8 cellular contexts compared by ENCODE assay signal in genomic region chr3:127697531-127698240, GRCh38. TPM values are rescaled to one million over a fixed set of nuclear protein-coding genes. Genes with fewer than 3 reads are reported as not detected.
DNase-seq lines count a peak whose midpoint lies in the region; ATAC-seq and TF ChIP-seq lines count a peak whose summit lies in the region.

No MANE protein-coding gene starts in this region.

- no peak overlapping the region for H3K4me3 ChIP-seq in BJ (ENCODE audit: low read depth, low read length)
- no peak overlapping the region for H3K4me3 ChIP-seq in PC-3 (ENCODE audit: low read length)
- no peak overlapping the region for H3K4me3 ChIP-seq in ovary

- no peaks in the 10 kb centered on the region for H3K4me1 Mint-ChIP-seq in activated naive CD8-positive, alpha-beta T cell treated with anti-CD3 and anti-CD28 coated beads, Interleukin-2, amount 10 ng/mL, durations not matched to agents 7 days and 5 days

- H3K27me3 ChIP-seq in BJ (ENCODE audit: control insufficient read depth, insufficient read depth, low read length) (no peaks in the 10 kb centered on the region), PC-3 (ENCODE audit: low read length) (no peaks in the 10 kb centered on the region), ovary (no peaks in the 10 kb centered on the region)

- POLR2A ChIA-PET in BJ (lab: Charles Lee) (interaction anchor here (0.5 to 0.6 kb wide), 3 partner anchors 20 to 110 kb away, joined by 3 to 14 read pairs (median 3); no protein-coding TSS in a partner anchor), PC-3 (lab: Charles Lee; ENCODE audit: unreplicated experiment) (interaction anchor here (0.6 kb wide), 1 partner anchor 95 kb away, joined by 5 read pairs; no protein-coding TSS in a partner anchor)
- POLR2A ChIA-PET in activated naive CD8-positive, alpha-beta T cell treated with anti-CD3 and anti-CD28 coated beads, Interleukin-2, amount 10 ng/mL, durations not matched to agents 7 days and 5 days (lab: Charles Lee) = interaction anchor here (0.5 kb wide), 1 partner anchor 360 kb away, joined by 4 read pairs; no protein-coding TSS in a partner anchor

- no peak overlapping the region for H3K4me3 Mint-ChIP-seq in activated naive CD8-positive, alpha-beta T cell treated with anti-CD3 and anti-CD28 coated beads, Interleukin-2, amount 10 ng/mL, durations not matched to agents 7 days and 5 days

- H4K20me1 ChIP-seq in PC-3 (ENCODE audit: low read length) = no peaks in the 10 kb centered on the region

- H3K9me3 Mint-ChIP-seq in activated naive CD8-positive, alpha-beta T cell treated with anti-CD3 and anti-CD28 coated beads, Interleukin-2, amount 10 ng/mL, durations not matched to agents 7 days and 5 days = no peaks in the 10 kb centered on the region

- H3K27ac Mint-ChIP-seq in activated naive CD8-positive, alpha-beta T cell treated with anti-CD3 and anti-CD28 coated beads, Interleukin-2, amount 10 ng/mL, durations not matched to agents 7 days and 5 days = no peak overlapping the region

- DNase-seq in BJ (ENCODE audit: low read depth) (peak; percentile 64), GM19240 (ENCODE audit: insufficient read length, low spot score) (peak; percentile 36), HT1080 (ENCODE audit: low read depth) (peak; percentile 85), PC-3 (peak; percentile 70), head of caudate nucleus (peak; percentile 66 to 95 (median 88)), ovary (peak; percentile 62 to 81 (median 79))
- DNase-seq in activated naive CD8-positive, alpha-beta T cell treated with anti-CD3 and anti-CD28 coated beads, Interleukin-2, amount 10 ng/mL, durations not matched to agents 7 days and 5 days = no peak

- no peaks in the 10 kb centered on the region for H3K79me2 ChIP-seq in PC-3 (ENCODE audit: low read length)

- 20 to 27% (median 24%) methylated on average over 16 of the region's 16 CpGs for WGBS in ovary, 3 donors

- TSS peak; percentile 32 for BruUV-seq in PC-3 (replicated peaks; lab: Mats Ljungman, UMichigan)

- H3K9ac ChIP-seq in PC-3 (ENCODE audit: low read length) = peak overlapping the region; percentile 29; the same call in 1 of the 2 replicates

- no peaks in the 10 kb centered on the region for H3K36me3 Mint-ChIP-seq in activated naive CD8-positive, alpha-beta T cell treated with anti-CD3 and anti-CD28 coated beads, Interleukin-2, amount 10 ng/mL, durations not matched to agents 7 days and 5 days

- H3K4me1 ChIP-seq in PC-3 (ENCODE audit: insufficient read depth, low read length) = peaks cover 35% of the 10 kb centered on the region
- H3K4me1 ChIP-seq in ovary (ENCODE audit: insufficient read depth) = peaks cover 13% of the 10 kb centered on the region

- H3K9me3 ChIP-seq in PC-3 (ENCODE audit: low read length) (no peaks in the 10 kb centered on the region), ovary (no peaks in the 10 kb centered on the region)

- CTCF ChIA-PET in BJ (lab: Yijun Ruan, JAX) = interaction anchor here (0.7 to 5.6 kb wide), 16 partner anchors 9 to 363 kb away, joined by 3 to 42 read pairs (median 4); partner anchors contain the start of genes ABTB1 and MGLL
- CTCF ChIA-PET in PC-3 (lab: Charles Lee) = no interaction called here

- no peaks in the 10 kb centered on the region for H3F3A ChIP-seq in PC-3 (ENCODE audit: low read length, unreplicated experiment)

- TF ChIP-seq CTCF in BJ (IDR thresholded peaks at IDR 0.05; ENCODE audit: insufficient read depth, low read depth, low read length) (no peak), PC-3 (conservative IDR thresholded peaks at IDR 0.05; ENCODE audit: low read depth, low read length) (no peak), ovary (IDR thresholded peaks at IDR 0.05) (no peak)

- peak; percentile 59 for ATAC-seq in PC-3
- peak; percentile 62 for ATAC-seq in activated naive CD8-positive, alpha-beta T cell treated with anti-CD3 and anti-CD28 coated beads, Interleukin-2, amount 10 ng/mL, durations not matched to agents 7 days and 5 days (ENCODE audit: low read depth)
- ATAC-seq in HG03457 (IDR thresholded peaks at IDR 0.05; ENCODE audit: unreplicated experiment) = no peak

- TF ChIP-seq POLR2A in ovary (IDR thresholded peaks at IDR 0.05) = no peak

- no peaks in the 10 kb centered on the region for H3K9me2 ChIP-seq in PC-3 (replicated peaks; ENCODE audit: low read length)

- H2AFZ ChIP-seq in PC-3 (ENCODE audit: low read length) = no peak overlapping the region

- 0 out of 2 replicates have a peak overlapping the region, but pooled peaks have one; percentile 4 for H3K4me2 ChIP-seq in PC-3 (ENCODE audit: low read length)

- H3K36me3 ChIP-seq in BJ (ENCODE audit: control insufficient read depth, insufficient read depth, low read length) = peaks cover 9% of the 10 kb centered on the region
- H3K36me3 ChIP-seq in PC-3 (ENCODE audit: low read depth, low read length) = no peaks in the 10 kb centered on the region
- H3K36me3 ChIP-seq in ovary = no peaks in the 10 kb centered on the region

- intact Hi-C loops in PC-3 (cut with micrococcal nuclease) (loop anchor here (1.0 to 10.0 kb wide), 4 partner anchors 38 to 265 kb away; partner anchors contain the start of genes MCM2 and TPRA1), head of caudate nucleus (cut with DNase I) (no loop called here), ovary (cut with DNase I) (loop anchor here in 1 of 4 donors (5.0 kb wide), 1 partner anchor 125 kb away; the partner anchor contains the start of gene MGLL)

- no peaks in the 10 kb centered on the region for H3K27me3 Mint-ChIP-seq in activated naive CD8-positive, alpha-beta T cell treated with anti-CD3 and anti-CD28 coated beads, Interleukin-2, amount 10 ng/mL, durations not matched to agents 7 days and 5 days

- TF ChIP-seq EP300 in ovary (IDR thresholded peaks at IDR 0.05) = peak; percentile 49

- H3K27ac ChIP-seq in PC-3 (ENCODE audit: low read length) (peak overlapping the region; percentile 72), ovary (peak overlapping the region; percentile 57 to 72)

RNA-seq across cellular contexts. Expression of gene ABTB1, which starts 24.9 kb away (rescaled TPM):
- polyA plus RNA-seq in BJ (2011; rRNA removed) (20.7 and 46.5 TPM in 2 replicates), ovary (10 to 100 TPM in 1 of 2 donors, 1 to 10 TPM in 1; 5.5 to 64.4 TPM)
- 19.0 and 40.4 TPM in 2 replicates for polyA minus RNA-seq in BJ (2011; rRNA and poly(A)+ RNA removed)
- 6.6 and 16.8 TPM in 2 replicates for total RNA-seq in HT1080 (2014; rRNA removed; shearing (Covaris generic))
- polyA plus RNA-seq in HT1080 (2015; cell fraction: cytosol; rRNA removed) = 28.9 and 31.7 TPM in 2 replicates
- polyA plus RNA-seq in HT1080 (2015; cell fraction: nucleus; rRNA removed) = 137 and 138 TPM in 2 replicates
- total RNA-seq in PC-3 (2014; rRNA removed) (3.6 and 8.4 TPM in 2 replicates), ovary (10 to 100 TPM in 6 of 7 donors, 1 to 10 TPM in 1; 10.0 to 42.4 (median 26.7) TPM)
- 10 to 100 TPM; 63.4 to 65.5 TPM for total RNA-seq in activated naive CD8-positive, alpha-beta T cell treated with anti-CD3 and anti-CD28 coated beads, Interleukin-2, amount 10 ng/mL, durations not matched to agents 7 days and 5 days
